Comparison of ENCODE assay signal across 13 cellular contexts in the genomic region with DNA sequence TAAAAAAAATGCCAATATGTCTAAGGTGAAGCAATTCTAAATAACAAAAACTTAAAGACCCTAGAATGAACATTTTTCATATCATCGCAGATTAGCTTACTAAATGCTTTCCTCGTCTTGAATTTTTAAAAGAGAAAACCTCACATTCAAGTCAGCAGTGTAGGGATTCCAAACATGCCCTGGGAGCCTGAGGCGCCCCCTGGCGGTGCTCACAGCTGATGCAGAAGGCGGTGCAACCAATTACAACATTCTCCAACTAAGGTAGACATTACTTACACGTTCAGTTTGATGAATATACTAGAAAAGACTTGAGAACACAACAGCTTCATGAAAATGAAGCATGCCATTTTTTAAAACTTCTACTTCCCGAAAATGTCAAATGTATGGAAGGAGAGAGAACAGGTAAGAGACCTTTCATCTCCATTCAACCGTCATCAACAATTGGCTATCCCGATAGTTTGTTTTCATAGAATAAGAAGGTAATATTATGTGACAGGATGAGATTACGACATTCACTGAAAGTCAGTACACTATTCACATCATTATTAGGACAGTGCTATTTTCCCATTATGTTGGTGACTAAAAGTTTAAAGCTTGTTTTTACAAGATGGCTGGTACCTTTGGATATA.
DNase-seq lines count a peak whose midpoint lies in the region; ATAC-seq and TF ChIP-seq lines count a peak whose summit lies in the region.
"Had no signal": no experiment of that assay in that cellular context is flagged by ENCODE, and none has a peak within 500 bp of the region (broad histone marks: within the 10 kb centered on the region; RNA-seq: fewer than 3 reads in every experiment).

No MANE protein-coding gene starts in this region.

- H3K27me3 ChIP-seq in GM06990 (replicated peaks; ENCODE audit: control insufficient read depth, insufficient read depth, low read length), result no peaks in the 10 kb centered on the region
- H3K27me3 ChIP-seq: neutrophil, tibial artery had no signal

- DNase-seq in AG09319 (ENCODE audit: extremely low read depth, low read depth), result no peak
- DNase-seq in GM06990 (ENCODE audit: extremely low read depth, insufficient read length), result no peak
- DNase-seq in NCI-H69 (lab: John Stamatoyannopoulos, UW), result peak; percentile 6
- no peak for DNase-seq in fibroblast of pulmonary artery (ENCODE audit: low read depth)
- no peak for DNase-seq in NCI-H2171 (lab: John Stamatoyannopoulos, UW)
- no peak for DNase-seq in retina
- DNase-seq: NCI-H345; stimulated activated CD4-positive, alpha-beta T cell treated with anti-CD3 and anti-CD28 coated beads, Interleukin-4, amount 100 ng/mL, for 1 hour; tibial artery had no signal

- ATAC-seq in GM21717 (IDR thresholded peaks at IDR 0.05; ENCODE audit: unreplicated experiment) (no peak), GM21528 (IDR thresholded peaks at IDR 0.05; ENCODE audit: low FRiP score, unreplicated experiment) (no peak)
- ATAC-seq: esophagus mucosa had no signal

- H3K4me3 ChIP-seq in GM06990 (replicated peaks; ENCODE audit: low read depth, low read length) (no peak overlapping the region), fibroblast of pulmonary artery (replicated peaks; ENCODE audit: low read depth, low read length) (no peak overlapping the region)
- H3K4me3 ChIP-seq: tibial artery had no signal

- no peaks in the 10 kb centered on the region for H3K36me3 ChIP-seq in GM06990 (ENCODE audit: control insufficient read depth, insufficient read depth, low read length)
- H3K36me3 ChIP-seq: neutrophil, tibial artery had no signal

- TF ChIP-seq CTCF in AG09319 (IDR thresholded peaks at IDR 0.05; ENCODE audit: low read depth, low read length), result peak; percentile 15
- peak; percentile 32 for TF ChIP-seq CTCF in GM06990 (IDR thresholded peaks at IDR 0.05; ENCODE audit: insufficient read depth, low read length, poor library complexity, severe bottlenecking)
- peak; percentile 21 for TF ChIP-seq CTCF in fibroblast of pulmonary artery (IDR thresholded peaks at IDR 0.05; ENCODE audit: low read length, missing control alignments)
